In genomic region chr4:112231779-112232713, GRCh38 we compare ENCODE assay signal across 8 cellular contexts.
DNase-seq lines count a peak whose midpoint lies in the region; ATAC-seq and TF ChIP-seq lines count a peak whose summit lies in the region.

Gene AP1AR (plus strand): TSS chr4:112231787. CDS start chr4:112232092, 305 bp downstream.

- peak; percentile 35 for TF ChIP-seq CTCF in fibroblast of pulmonary artery (IDR thresholded peaks at IDR 0.05; ENCODE audit: low read length, missing control alignments)
- peak; percentile 43 for TF ChIP-seq CTCF in nephron progenitor cell (IDR thresholded peaks at IDR 0.05)

- H3K4me3 Mint-ChIP-seq in nephron progenitor cell = peak within 1 kb of the TSS; percentile 97
- H3K4me3 Mint-ChIP-seq in stimulated activated naive CD8-positive, alpha-beta T cell treated with anti-CD3 and anti-CD28 coated beads, Interleukin-15, amount 100 ng/mL, for 72 hours = peak within 1 kb of the TSS; percentile 98

- DNase-seq in EH (ENCODE audit: low read depth) (peak; percentile 79), KBM-7 (peak; percentile 92), fibroblast of pulmonary artery (ENCODE audit: low read depth) (peak; percentile 74), nephron progenitor cell (peak; percentile 93)
- DNase-seq in activated T-helper 9 cell treated with anti-CD3 and anti-CD28 coated beads, Interleukin-2, amount 50 U/mL, for 16 hours (ENCODE audit: low read depth) = peak; percentile 74
- peak; percentile 88 to 89 for DNase-seq in stimulated activated naive CD8-positive, alpha-beta T cell treated with anti-CD3 and anti-CD28 coated beads, Interleukin-15, amount 100 ng/mL, for 72 hours

- peak within 1 kb of the TSS; percentile 93 for H3K4me3 ChIP-seq in fibroblast of pulmonary artery (replicated peaks; ENCODE audit: low read depth, low read length)

- H3K9me3 Mint-ChIP-seq in nephron progenitor cell = no peaks in the 10 kb centered on the region
- H3K9me3 Mint-ChIP-seq in stimulated activated naive CD8-positive, alpha-beta T cell treated with anti-CD3 and anti-CD28 coated beads, Interleukin-15, amount 100 ng/mL, for 72 hours = no peaks in the 10 kb centered on the region

- peaks cover 4% of the 10 kb centered on the region for H3K36me3 Mint-ChIP-seq in nephron progenitor cell (ENCODE audit: low read depth)

- no peaks in the 10 kb centered on the region for H3K27me3 Mint-ChIP-seq in nephron progenitor cell (ENCODE audit: low read depth, poor library complexity)
- H3K27me3 Mint-ChIP-seq in stimulated activated naive CD8-positive, alpha-beta T cell treated with anti-CD3 and anti-CD28 coated beads, Interleukin-15, amount 100 ng/mL, for 72 hours = no peaks in the 10 kb centered on the region

- in situ Hi-C loops in KBM-7 (cut with MboI; ENCODE audit: low pct_unique_long_range_greater_than_20kb, low sequenced_read_pairs) = no loop called here

- H3K27ac Mint-ChIP-seq in nephron progenitor cell = peak within 1 kb of the TSS; percentile 100
- peak within 1 kb of the TSS; percentile 96 to 97 for H3K27ac Mint-ChIP-seq in stimulated activated naive CD8-positive, alpha-beta T cell treated with anti-CD3 and anti-CD28 coated beads, Interleukin-15, amount 100 ng/mL, for 72 hours

- peak; percentile 73 for ATAC-seq in GM21717 (IDR thresholded peaks at IDR 0.05; ENCODE audit: unreplicated experiment)
- ATAC-seq in stimulated activated naive CD8-positive, alpha-beta T cell treated with anti-CD3 and anti-CD28 coated beads, Interleukin-15, amount 100 ng/mL, for 72 hours = peak; percentile 69

- peaks cover 57% of the 10 kb centered on the region for H3K4me1 Mint-ChIP-seq in nephron progenitor cell
- H3K4me1 Mint-ChIP-seq in stimulated activated naive CD8-positive, alpha-beta T cell treated with anti-CD3 and anti-CD28 coated beads, Interleukin-15, amount 100 ng/mL, for 72 hours = peaks cover 23% of the 10 kb centered on the region

- TF ChIP-seq POLR2A in Raji (IDR thresholded peaks at IDR 0.05; ENCODE audit: insufficient read depth, low read depth, low read length) = peak; percentile 95

Comparison
In these comparisons a context has a peak if more than half of its experiments do, and no peak if none do; other contexts are left out.
1. Peak in every context shown above with its lines: DNase-seq, ATAC-seq and H3K4me3 ChIP-seq.